ENCODE assay signal across 2 cellular contexts in the genomic region with DNA sequence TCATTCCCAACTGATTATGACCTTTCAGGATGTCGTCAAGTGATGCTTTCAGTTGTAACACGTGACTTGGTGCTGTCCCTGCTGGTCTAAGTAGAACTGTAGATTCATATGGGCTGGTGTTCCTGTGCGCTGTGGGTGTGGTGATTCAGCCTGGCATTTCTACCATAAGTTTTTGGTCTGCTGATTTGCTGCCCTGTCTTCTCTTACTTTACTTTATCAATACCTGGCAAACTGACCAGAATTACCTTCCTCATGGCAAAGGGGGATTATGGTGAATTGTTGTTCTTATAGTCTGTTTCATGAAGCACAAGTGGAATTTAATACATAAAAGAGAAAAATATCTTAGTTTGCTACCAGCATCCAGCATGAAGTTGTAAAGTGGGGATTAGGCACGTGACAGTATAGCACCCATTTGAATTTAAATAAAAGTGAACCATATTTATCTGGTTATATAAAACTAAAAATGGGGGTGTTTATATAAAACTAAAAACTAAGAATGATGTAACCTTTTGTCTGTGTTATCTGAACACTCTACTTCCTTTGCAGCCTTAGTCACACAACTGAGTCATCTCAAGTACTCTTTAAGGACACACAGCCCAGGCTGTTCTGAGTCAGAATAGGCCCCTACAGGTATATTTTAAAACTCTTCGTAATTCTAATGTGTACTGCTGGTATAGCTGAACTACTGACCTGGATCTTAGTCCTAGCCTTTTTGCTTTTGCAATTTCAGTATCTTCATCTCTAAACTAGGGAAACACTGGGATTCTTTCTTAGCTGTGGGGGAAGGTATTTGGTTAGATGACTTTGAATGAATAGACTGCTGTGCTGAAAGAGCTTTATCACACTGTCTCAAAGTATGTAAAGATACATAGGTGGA.
A peak's percentile ranks its signal among the peaks of the same experiment; 100 is the strongest.
TF ChIP-seq lines count a peak whose summit lies in the region.

No MANE protein-coding gene starts in this region.

TF ChIP-seq in GM12891, 5 proteins besides CTCF, POLR2A, EP300 and RAD21:
- TF ChIP-seq TAF1 (IDR thresholded peaks at IDR 0.05; ENCODE audit: low read depth, low read length), result no peak
- no peak for TF ChIP-seq PAX5 (IDR thresholded peaks at IDR 0.05; ENCODE audit: insufficient read depth, low read length, severe bottlenecking)
- no peak for TF ChIP-seq SPI1 (IDR thresholded peaks at IDR 0.05; ENCODE audit: low read depth, low read length)
- no peak for TF ChIP-seq POU2F2 (IDR thresholded peaks at IDR 0.05; ENCODE audit: low read depth, low read length)
- no peak for TF ChIP-seq POLR2AphosphoS5 (IDR thresholded peaks at IDR 0.05; ENCODE audit: low read depth, low read length)

TF ChIP-seq in HepG2, 621 proteins besides CTCF, POLR2A, EP300 and RAD21:
- TF ChIP-seq FOSL2 (CRISPR knock-in tag; IDR thresholded peaks at IDR 0.05) (peak; percentile 55), POLR2AphosphoS5 (IDR thresholded peaks at IDR 0.05; ENCODE audit: low read depth, low read length) (peak; percentile 29; the same call in 1 of the 2 replicates), ZNF816 (CRISPR knock-in tag; IDR thresholded peaks at IDR 0.05; ENCODE audit: borderline replicate concordance) (no peak)
